11 cellular contexts compared by ENCODE assay signal in genomic region chr1:162219461-162219860, GRCh38.
"Had no signal": no experiment of that assay in that cellular context is flagged by ENCODE, and none has a peak within 500 bp of the region (broad histone marks: within the 10 kb centered on the region; RNA-seq: fewer than 3 reads in every experiment).

No MANE protein-coding gene starts in this region.

- H3K27ac Mint-ChIP-seq: activated naive CD8-positive, alpha-beta T cell; effector memory CD8-positive, alpha-beta T cell; naive thymus-derived CD8-positive, alpha-beta T cell; stimulated activated effector memory CD8-positive, alpha-beta T cell treated with anti-CD3 and anti-CD28 coated beads, Interleukin-12 subunit alpha, Interleukin-12 subunit beta, amount 100 ng/mL, for 72 hours; T-helper 17 cell had no signal

- H3K4me1 Mint-ChIP-seq: naive thymus-derived CD8-positive, alpha-beta T cell; stimulated activated effector memory CD8-positive, alpha-beta T cell treated with anti-CD3 and anti-CD28 coated beads, Interleukin-12 subunit alpha, Interleukin-12 subunit beta, amount 100 ng/mL, for 72 hours had no signal

- ATAC-seq: effector memory CD8-positive, alpha-beta T cell; naive thymus-derived CD8-positive, alpha-beta T cell; stimulated activated effector memory CD8-positive, alpha-beta T cell treated with anti-CD3 and anti-CD28 coated beads, Interleukin-12 subunit alpha, Interleukin-12 subunit beta, amount 100 ng/mL, for 72 hours; T-helper 17 cell had no signal

- H3K27me3 ChIP-seq: testis, upper lobe of right lung had no signal

- H3K4me3 ChIP-seq: testis, upper lobe of right lung had no signal

- H3K36me3 Mint-ChIP-seq: activated naive CD8-positive, alpha-beta T cell; naive thymus-derived CD8-positive, alpha-beta T cell; stimulated activated effector memory CD8-positive, alpha-beta T cell treated with anti-CD3 and anti-CD28 coated beads, Interleukin-12 subunit alpha, Interleukin-12 subunit beta, amount 100 ng/mL, for 72 hours had no signal

- DNase-seq: activated CD4-positive, alpha-beta T cell treated with anti-CD3 and anti-CD28 coated beads, Interleukin-2, amount 50 U/mL, for 4 hours; activated T-cell treated with anti-CD3 and anti-CD28 coated beads for 4 hours; effector memory CD8-positive, alpha-beta T cell; mesendoderm; naive thymus-derived CD8-positive, alpha-beta T cell; stimulated activated CD4-positive, alpha-beta T cell treated with anti-CD3 and anti-CD28 coated beads, Interleukin-4, amount 100 ng/mL, for 24 hours; T-helper 17 cell; testis; upper lobe of right lung had no signal

- H3K4me3 Mint-ChIP-seq: activated naive CD8-positive, alpha-beta T cell; effector memory CD8-positive, alpha-beta T cell; naive thymus-derived CD8-positive, alpha-beta T cell; stimulated activated effector memory CD8-positive, alpha-beta T cell treated with anti-CD3 and anti-CD28 coated beads, Interleukin-12 subunit alpha, Interleukin-12 subunit beta, amount 100 ng/mL, for 72 hours; T-helper 17 cell had no signal

- H3K9me3 Mint-ChIP-seq: effector memory CD8-positive, alpha-beta T cell; naive thymus-derived CD8-positive, alpha-beta T cell; stimulated activated effector memory CD8-positive, alpha-beta T cell treated with anti-CD3 and anti-CD28 coated beads, Interleukin-12 subunit alpha, Interleukin-12 subunit beta, amount 100 ng/mL, for 72 hours had no signal

- H3K9me3 ChIP-seq: testis, upper lobe of right lung had no signal

- H3K27ac ChIP-seq: testis, upper lobe of right lung had no signal

- H3K36me3 ChIP-seq: upper lobe of right lung had no signal
